ENCODE assay signal across 1 cellular context in genomic region chr11:34805937-34806336, GRCh38.
TF ChIP-seq lines count a peak whose summit lies in the region.

No MANE protein-coding gene starts in this region.

TF ChIP-seq in K562, 482 proteins besides CTCF, POLR2A, EP300 and RAD21 (continued from another document and continues in another):
- TF ChIP-seq ESRRA (IDR thresholded peaks at IDR 0.05; ENCODE audit: borderline replicate concordance, low read depth) (no peak), CBX3 (IDR thresholded peaks at IDR 0.05; ENCODE audit: borderline replicate concordance in 1 of 2, low read length in 2 of 2) (peak in 1 of 2 experiments; percentile 35; a peak in 1 of 3 replicates), SIN3A (IDR thresholded peaks at IDR 0.05; ENCODE audit: borderline replicate concordance in 2 of 2, control insufficient read depth in 1 of 2, low read depth in 2 of 2, low read length in 2 of 2) (no peak), ILK (tag; IDR thresholded peaks at IDR 0.05; ENCODE audit: borderline replicate concordance, low read depth) (0 out of 2 replicates have a peak, but pooled peaks have one; percentile 28), ATF1 (CRISPR knock-in tag; IDR thresholded peaks at IDR 0.05) (no peak), ATF1 (tag; IDR thresholded peaks at IDR 0.05) (no peak), EHMT2 (IDR thresholded peaks at IDR 0.05) (no peak), STAT5A (IDR thresholded peaks at IDR 0.05; ENCODE audit: borderline replicate concordance, low read length) (0 out of 2 replicates have a peak, but pooled peaks have one; percentile 9), RCOR1 (IDR thresholded peaks at IDR 0.05; ENCODE audit: borderline replicate concordance in 1 of 2, low read depth in 2 of 2, low read length in 2 of 2) (0 out of 4 replicates have a peak, but pooled peaks of 1 of the 2 experiments have one; percentile 37), POLR3G (IDR thresholded peaks at IDR 0.05; ENCODE audit: extremely low read depth, insufficient read length, insufficient replicate concordance) (no peak), RBM25 (IDR thresholded peaks at IDR 0.05; ENCODE audit: low read depth, low read length, severe bottlenecking) (no peak), ZNF766 (CRISPR knock-in tag; conservative IDR thresholded peaks at IDR 0.05) (peak; percentile 76), MEF2A (IDR thresholded peaks at IDR 0.05; ENCODE audit: control insufficient read depth, low read depth, low read length) (no peak), USF2 (CRISPR knock-in tag; IDR thresholded peaks at IDR 0.05) (peak; percentile 57), DDX20 (tag; IDR thresholded peaks at IDR 0.05; ENCODE audit: low read depth) (no peak), E2F6 (IDR thresholded peaks at IDR 0.05; ENCODE audit: borderline replicate concordance in 1 of 2, extremely low read depth in 1 of 2, insufficient read depth in 1 of 2, insufficient read length in 1 of 2, low read depth in 1 of 2, low read length in 1 of 2, poor library complexity in 1 of 2, severe bottlenecking in 1 of 2) (peak in 1 of 2 experiments; percentile 27), ZNF639 (CRISPR knock-in tag; conservative IDR thresholded peaks at IDR 0.05 in 1 of 2, IDR thresholded peaks at IDR 0.05 in 1 of 2) (no peak), TRIM24 (IDR thresholded peaks at IDR 0.05) (peak; percentile 32 to 39; a peak in 2 of 4 replicates), GMEB1 (CRISPR knock-in tag; IDR thresholded peaks at IDR 0.05) (no peak), MEF2D (tag; conservative IDR thresholded peaks at IDR 0.05; ENCODE audit: low read depth) (no peak), NCOR1 (IDR thresholded peaks at IDR 0.05) (peak; percentile 40; the same call in 1 of the 2 replicates), RBM39 (optimal IDR thresholded peaks at IDR 0.05; ENCODE audit: low read depth, low read length) (no peak), RUNX1 (IDR thresholded peaks at IDR 0.05; ENCODE audit: low read depth) (no peak), ZNF584 (CRISPR knock-in tag; IDR thresholded peaks at IDR 0.05; ENCODE audit: low read depth) (peak; percentile 89), POLR2AphosphoS2 (IDR thresholded peaks at IDR 0.05; ENCODE audit: low read length) (no peak), ZNF395 (CRISPR knock-in tag; IDR thresholded peaks at IDR 0.05) (peak; percentile 67), MCM7 (IDR thresholded peaks at IDR 0.05) (no peak), MXI1 (IDR thresholded peaks at IDR 0.05; ENCODE audit: low read depth, low read length) (no peak), USF1 (CRISPR knock-in tag; IDR thresholded peaks at IDR 0.05) (peak; percentile 65; the same call in 1 of the 2 replicates), GATAD2A (IDR thresholded peaks at IDR 0.05) (no peak), AFF1 (IDR thresholded peaks at IDR 0.05; ENCODE audit: low read depth in 1 of 2, partially characterized antibody in 2 of 2) (no peak), CHD7 (IDR thresholded peaks at IDR 0.05; ENCODE audit: low read depth, low read length) (no peak), ETV1 (tag; conservative IDR thresholded peaks at IDR 0.05; ENCODE audit: low read depth) (peak; percentile 38; the same call in 1 of the 2 replicates), ZNF644 (tag; IDR thresholded peaks at IDR 0.05; ENCODE audit: low read depth) (no peak), EP400 (IDR thresholded peaks at IDR 0.05) (0 out of 2 replicates have a peak, but pooled peaks have one; percentile 5), DPF2 (IDR thresholded peaks at IDR 0.05) (peak; percentile 32; the same call in 1 of the 2 replicates), BHLHE40 (IDR thresholded peaks at IDR 0.05; ENCODE audit: low read length) (no peak; the same call in 1 of the 2 replicates)
